9 cellular contexts compared by ENCODE assay signal in genomic region chr19:13018037-13018914, GRCh38. TPM values are rescaled to one million over a fixed set of nuclear protein-coding genes. Genes with fewer than 3 reads are reported as not detected.
A peak's percentile ranks its signal among the peaks of the same experiment; 100 is the strongest.
DNase-seq lines count a peak whose midpoint lies in the region; ATAC-seq and TF ChIP-seq lines count a peak whose summit lies in the region.
"Had no signal": no experiment of that assay in that cellular context is flagged by ENCODE, and none has a peak within 500 bp of the region (broad histone marks: within the 10 kb centered on the region; RNA-seq: fewer than 3 reads in every experiment).

No MANE protein-coding gene starts in this region.

- H3K4me1 Mint-ChIP-seq in activated CD4-positive, alpha-beta memory T cell treated with anti-CD3 and anti-CD28 coated beads for 36 hours (ENCODE audit: low read depth), result peaks cover 18% of the 10 kb centered on the region

- H3K27me3 ChIP-seq in testis, result no peaks in the 10 kb centered on the region

- POLR2A ChIA-PET in activated CD4-positive, alpha-beta memory T cell treated with anti-CD3 and anti-CD28 coated beads for 36 hours (lab: Charles Lee), result no interaction called here

- intact Hi-C loops in testis (cut with DNase I; ENCODE audit: low total_unique reads), result no loop called here
- intact Hi-C loops in activated CD4-positive, alpha-beta memory T cell treated with anti-CD3 and anti-CD28 coated beads for 36 hours (cut with micrococcal nuclease), result no loop called here

- WGBS in testis, 2 donors, result 26 to 41% methylated on average over 20 to 21 of the region's 21 CpGs

- no peaks in the 10 kb centered on the region for H3K9me3 Mint-ChIP-seq in activated CD4-positive, alpha-beta memory T cell treated with anti-CD3 and anti-CD28 coated beads for 36 hours

- no peak overlapping the region for H3K4me3 ChIP-seq in testis

- H3K27ac ChIP-seq in testis, result peak overlapping the region; percentile 77 to 88

- ATAC-seq in left lobe of liver, result peak; percentile 40

- CTCF ChIA-PET in activated CD4-positive, alpha-beta memory T cell treated with anti-CD3 and anti-CD28 coated beads for 36 hours (lab: Charles Lee), result interaction anchor here (1.4 kb wide), 1 partner anchor 53 kb away, joined by 4 read pairs; no protein-coding TSS in a partner anchor

- H3K4me3 Mint-ChIP-seq in activated CD4-positive, alpha-beta memory T cell treated with anti-CD3 and anti-CD28 coated beads for 36 hours, result no peak overlapping the region

- TF ChIP-seq CTCF in testis (IDR thresholded peaks at IDR 0.05), result no peak

- H3K27ac Mint-ChIP-seq in activated CD4-positive, alpha-beta memory T cell treated with anti-CD3 and anti-CD28 coated beads for 36 hours, result no peak overlapping the region

- no peaks in the 10 kb centered on the region for H3K36me3 Mint-ChIP-seq in activated CD4-positive, alpha-beta memory T cell treated with anti-CD3 and anti-CD28 coated beads for 36 hours

- H3K36me3 ChIP-seq in testis (ENCODE audit: low read depth, missing control alignments), result no peaks in the 10 kb centered on the region

- peaks cover 65% of the 10 kb centered on the region for H3K4me1 ChIP-seq in testis

- no peak for TF ChIP-seq POLR2A in testis (IDR thresholded peaks at IDR 0.05)

- no peaks in the 10 kb centered on the region for H3K9me3 ChIP-seq in testis

- H3K27me3 Mint-ChIP-seq in activated CD4-positive, alpha-beta memory T cell treated with anti-CD3 and anti-CD28 coated beads for 36 hours, result peaks cover 26% of the 10 kb centered on the region

- DNase-seq in M059J (ENCODE audit: low read depth) (peak; percentile 73), cerebellum (ENCODE audit: low spot score) (peak; percentile 83), left lobe of liver (ENCODE audit: low spot score) (no peak), testis (peak; percentile 80), HuH-7 (ENCODE audit: low spot score) (no peak), LoVo (ENCODE audit: low spot score) (no peak), GF-D8 (lab: John Stamatoyannopoulos, UW) (no peak)
- no peak for DNase-seq in activated CD4-positive, alpha-beta memory T cell treated with anti-CD3 and anti-CD28 coated beads for 36 hours

RNA-seq across cellular contexts. Expression of gene NFIX, which starts 23.0 kb away (rescaled TPM):
- 38.5 and 52.0 TPM in 2 replicates for total RNA-seq in M059J (2014; rRNA removed; shearing (Covaris generic))
- total RNA-seq in cerebellum, result 62.8 TPM
- total RNA-seq in left lobe of liver, result 41.4 TPM
- 10 to 100 TPM; 51.7 to 62.4 TPM for total RNA-seq in testis
- polyA plus RNA-seq in testis (ENCODE audit: insufficient read depth, low read depth, low replicate concordance), result 47.4 TPM
- 1 to 10 TPM; 1.6 to 2.0 TPM for total RNA-seq in activated CD4-positive, alpha-beta memory T cell treated with anti-CD3 and anti-CD28 coated beads for 36 hours

RNA-seq across cellular contexts. Expression of gene DAND5, which starts 48.9 kb away (rescaled TPM):
- 0.62 TPM in 1 of 2 replicates, not detected in the other for total RNA-seq in M059J (2014; rRNA removed; shearing (Covaris generic))
- total RNA-seq in cerebellum, result 0.18 TPM
- total RNA-seq in left lobe of liver, result not detected
- 1 to 10 TPM; 1.4 to 2.8 TPM for total RNA-seq in testis
- polyA plus RNA-seq in testis (ENCODE audit: insufficient read depth, low read depth, low replicate concordance), result 0.16 TPM
- under 1 TPM in 1 of 2 experiments, not detected in 1; 0.12 TPM for total RNA-seq in activated CD4-positive, alpha-beta memory T cell treated with anti-CD3 and anti-CD28 coated beads for 36 hours
- total RNA-seq: HT-29 had no signal

Comparison
In these comparisons a context has a peak if more than half of its experiments do, and no peak if none do; other contexts are left out.
1. DNase-seq: peak in M059J (single experiment), cerebellum (single experiment) and testis (single experiment); none in left lobe of liver (single experiment), HuH-7 (single experiment), activated CD4-positive, alpha-beta memory T cell treated with anti-CD3 and anti-CD28 coated beads for 36 hours (single experiment), LoVo (single experiment) and GF-D8 (single experiment).
2. RNA of gene NFIX, which starts 23.0 kb away (total RNA-seq): 62.8 TPM in cerebellum (single experiment), 51.7 to 62.4 TPM in testis, 38.5 to 52.0 TPM in M059J and 41.4 TPM in left lobe of liver (single experiment); 1.6 to 2.0 TPM in activated CD4-positive, alpha-beta memory T cell treated with anti-CD3 and anti-CD28 coated beads for 36 hours; every median in the first group is over 10 times any median in the second.